In the genomic region with DNA sequence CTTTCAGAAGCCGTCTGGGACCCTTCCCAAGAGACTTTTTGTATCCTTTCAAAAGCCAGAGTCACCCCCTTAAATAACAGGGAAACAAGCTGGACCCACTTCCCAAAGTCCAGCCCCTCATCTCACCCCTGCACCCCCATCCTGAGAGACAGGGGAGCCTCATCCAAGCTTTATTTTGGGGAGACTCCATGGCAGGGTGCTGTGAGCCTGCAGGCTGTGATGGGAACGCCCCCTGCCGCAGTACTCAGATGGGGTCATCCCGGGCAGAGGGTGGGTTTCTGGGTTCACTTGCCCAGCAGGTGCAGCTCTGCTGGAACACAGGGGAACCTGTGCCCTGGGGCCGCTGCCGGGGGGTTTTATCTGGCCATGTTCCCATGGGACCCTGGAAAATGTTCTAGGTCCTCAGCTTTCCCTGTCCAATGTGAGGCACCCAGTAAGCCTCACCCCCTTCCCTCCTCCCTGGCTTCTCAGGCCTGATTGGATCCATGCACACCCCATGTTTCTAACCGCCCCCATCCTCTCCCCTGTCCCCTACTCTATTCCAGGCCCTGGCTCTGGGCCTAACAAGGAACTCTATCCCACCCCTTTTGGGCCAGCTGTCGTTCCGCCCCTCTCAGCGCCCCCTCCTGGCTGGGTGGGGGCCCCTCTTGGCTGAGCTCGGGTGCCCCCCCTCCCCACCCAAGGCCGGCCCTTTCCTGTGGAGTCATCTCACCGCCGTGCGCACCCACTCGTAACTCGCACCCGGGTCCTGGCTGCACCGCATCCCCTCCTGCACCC, we compare ENCODE assay signal across 9 cellular contexts. TPM values are rescaled to one million over a fixed set of nuclear protein-coding genes. Genes with fewer than 3 reads are reported as not detected.
DNase-seq lines count a peak whose midpoint lies in the region; ATAC-seq and TF ChIP-seq lines count a peak whose summit lies in the region.
"Had no signal": no experiment of that assay in that cellular context is flagged by ENCODE, and none has a peak within 500 bp of the region (broad histone marks: within the 10 kb centered on the region; RNA-seq: fewer than 3 reads in every experiment).

No MANE protein-coding gene starts in this region.

- H3K4me3 ChIP-seq in ascending aorta (peak overlapping the region; percentile 65 to 72), right cardiac atrium (ENCODE audit: low read length) (peak overlapping the region; percentile 69)

- H3K9me3 ChIP-seq in ascending aorta (no peaks in the 10 kb centered on the region), right cardiac atrium (ENCODE audit: control insufficient read depth, low read length) (no peaks in the 10 kb centered on the region)

- TF ChIP-seq POLR2A in GM18505 (IDR thresholded peaks at IDR 0.05; ENCODE audit: borderline replicate concordance, extremely low read depth, insufficient read depth, insufficient read length) = no peak

- TF ChIP-seq CTCF in C4-2B (conservative IDR thresholded peaks at IDR 0.05) (no peak), ascending aorta (IDR thresholded peaks at IDR 0.05) (peak in 2 of 3 experiments; percentile 38 to 41)

- intact Hi-C loops in ascending aorta (cut with DNase I) = loop anchor here (2.0 to 5.0 kb wide), 3 partner anchors 15 to 189 kb away; no protein-coding TSS in a partner anchor
- intact Hi-C loops in right cardiac atrium (cut with DNase I) = loop anchor here in 1 of 4 donors (10.0 kb wide), 1 partner anchor 217 kb away; no protein-coding TSS in a partner anchor

- peaks cover 0 to 2% of the 10 kb centered on the region in 2 donors for H3K36me3 ChIP-seq in ascending aorta

- peaks cover 21 to 54% of the 10 kb centered on the region in 2 donors for H3K4me1 ChIP-seq in ascending aorta
- H3K4me1 ChIP-seq in right cardiac atrium (ENCODE audit: control insufficient read depth, insufficient read depth, low read length) = peaks cover 7% of the 10 kb centered on the region

- ATAC-seq in right cardiac atrium (peak; percentile 66 to 74), HG02840 (IDR thresholded peaks at IDR 0.05; ENCODE audit: low FRiP score, unreplicated experiment) (no peak), GM18505 (IDR thresholded peaks at IDR 0.05; ENCODE audit: unreplicated experiment) (no peak), GM18873 (IDR thresholded peaks at IDR 0.05; ENCODE audit: low FRiP score, unreplicated experiment) (no peak), GM19324 (IDR thresholded peaks at IDR 0.05; ENCODE audit: low FRiP score, unreplicated experiment) (no peak)

- H3K27ac ChIP-seq in C4-2B = peak overlapping the region; percentile 37; the same call in 1 of the 2 replicates
- peak overlapping the region; percentile 90 to 97 for H3K27ac ChIP-seq in ascending aorta
- H3K27ac ChIP-seq in right cardiac atrium (ENCODE audit: low read length) = peak overlapping the region; percentile 94

- 12% methylated on average over 19 of the region's 19 CpGs for WGBS in right cardiac atrium

- H3K27me3 ChIP-seq in ascending aorta (no peaks in the 10 kb centered on the region), right cardiac atrium (ENCODE audit: control insufficient read depth, insufficient read depth) (no peaks in the 10 kb centered on the region)

- DNase-seq in ascending aorta (ENCODE audit: low spot score in 2 of 2) = peak; percentile 33 to 88
- peak; percentile 89 to 96 (median 96) for DNase-seq in right cardiac atrium
- DNase-seq in pons (ENCODE audit: low spot score) = peak; percentile 52
- DNase-seq: NCI-H524 treated with DMSO at 0.1 percent for 48 hours had no signal

RNA-seq across cellular contexts. Expression of gene HIF3A, which starts 1.0 kb away (rescaled TPM):
- total RNA-seq in ascending aorta (591 TPM), right cardiac atrium (100 to 1,000 TPM in 1 of 4 donors, 10 to 100 TPM in 3; 60.0 to 132 (median 90.8) TPM)
- 94.7 TPM for polyA plus RNA-seq in right cardiac atrium

RNA-seq across cellular contexts. Expression of gene PPP5C, which starts 49.0 kb away (rescaled TPM):
- total RNA-seq in ascending aorta (96.1 TPM), right cardiac atrium (10 to 100 TPM; 62.4 to 74.1 (median 64.7) TPM)
- polyA plus RNA-seq in right cardiac atrium = 62.7 TPM

Comparison
In these comparisons a context has a peak if more than half of its experiments do, and no peak if none do; other contexts are left out.
1. H3K27ac ChIP-seq: peak in every context shown above with its lines; median percentile 94 in right cardiac atrium; 94 in ascending aorta; 37 in C4-2B.
2. ATAC-seq: peak in right cardiac atrium (2 of 2); none in HG02840 (single experiment), GM18505 (single experiment), GM18873 (single experiment) and GM19324 (single experiment).
3. Peak in every context shown above with its lines, with median percentiles within 50 percentile points of each other: DNase-seq.